Comparison of ENCODE assay signal across 10 cellular contexts in genomic region chr6:24646771-24647170, GRCh38. TPM values are rescaled to one million over a fixed set of nuclear protein-coding genes. Genes with fewer than 3 reads are reported as not detected.
DNase-seq lines count a peak whose midpoint lies in the region; ATAC-seq, FAIRE-seq and TF ChIP-seq lines count a peak whose summit lies in the region.
"Had no signal": no experiment of that assay in that cellular context is flagged by ENCODE, and none has a peak within 500 bp of the region (broad histone marks: within the 10 kb centered on the region; RNA-seq: fewer than 3 reads in every experiment).

No MANE protein-coding gene starts in this region.

- H3K27ac Mint-ChIP-seq in naive thymus-derived CD4-positive, alpha-beta T cell: peak overlapping the region in 6 of 9 donors; percentile 31 to 94 (median 70)

- intact Hi-C loops in K562 (cut with micrococcal nuclease): no loop called here
- intact Hi-C loops in naive thymus-derived CD4-positive, alpha-beta T cell (cut with micrococcal nuclease): loop anchor here (1.0 to 5.0 kb wide), 5 partner anchors 20 to 149 kb away; partner anchors contain the start of gene TDP2 (in 2 of the 2)

- CTCF ChIA-PET in K562 (lab: Yijun Ruan, JAX; ENCODE audit: low intra/inter-chr PET ratio): no interaction called here
- CTCF ChIA-PET in naive thymus-derived CD4-positive, alpha-beta T cell (lab: Charles Lee): interaction anchor here (0.6 kb wide), 1 partner anchor 15 kb away, joined by 4 read pairs; no protein-coding TSS in a partner anchor

- TF ChIP-seq EP300 in K562 (IDR thresholded peaks at IDR 0.05; ENCODE audit: low read length): no peak

- no peak for TF ChIP-seq POLR2A in K562 (conservative IDR thresholded peaks at IDR 0.05)

- H3K36me3 Mint-ChIP-seq in naive thymus-derived CD4-positive, alpha-beta T cell: peaks cover 0 to 1% (median under 1%) of the 10 kb centered on the region in 5 donors

- H3K9me3 ChIP-seq in Karpas-422 (ENCODE audit: low read length): no peaks in the 10 kb centered on the region
- no peaks in the 10 kb centered on the region for H3K9me3 ChIP-seq in K562 (replicated peaks; ENCODE audit: control insufficient read depth, insufficient read depth, low read depth, low read length)
- H3K9me3 ChIP-seq in naive thymus-derived CD4-positive, alpha-beta T cell (ENCODE audit: control insufficient read depth in 2 of 3, low read length in 3 of 3): no peaks in the 10 kb centered on the region

- H3K36me3 ChIP-seq in Karpas-422 (ENCODE audit: insufficient read depth, low read length): peaks cover 13% of the 10 kb centered on the region; the same call in 1 of the 2 replicates
- H3K36me3 ChIP-seq in K562 (ENCODE audit: control insufficient read depth, insufficient read depth, low read length): peaks cover 18% of the 10 kb centered on the region
- peaks cover 0 to 15% (median 6%) of the 10 kb centered on the region in 3 experiments for H3K36me3 ChIP-seq in naive thymus-derived CD4-positive, alpha-beta T cell (ENCODE audit: control insufficient read depth in 2 of 3, insufficient read depth in 3 of 3, low read length in 3 of 3)

- H2AFZ ChIP-seq in Karpas-422 (ENCODE audit: low read length) (no peak overlapping the region), K562 (ENCODE audit: low read depth, low read length) (peak overlapping the region; percentile 86; the same call in 1 of the 2 replicates)

- peaks cover 6 to 23% (median 12%) of the 10 kb centered on the region in 7 donors for H3K4me1 Mint-ChIP-seq in naive thymus-derived CD4-positive, alpha-beta T cell

- H3K27me3 ChIP-seq in Karpas-422 (ENCODE audit: low read length) (no peaks in the 10 kb centered on the region), K562 (ENCODE audit: control insufficient read depth in 2 of 2, insufficient read depth in 2 of 2, low read length in 2 of 2) (peaks cover 8 to 10% of the 10 kb centered on the region in 2 experiments; a peak in 3 of 5 replicates)
- peaks cover 0 to 5% of the 10 kb centered on the region in 2 donors for H3K27me3 ChIP-seq in naive thymus-derived CD4-positive, alpha-beta T cell (ENCODE audit: control insufficient read depth in 2 of 2, insufficient read depth in 2 of 2, low read length in 2 of 2)

- no peak for TF ChIP-seq CTCF in K562 (IDR thresholded peaks at IDR 0.05 in 2 of 3, conservative IDR thresholded peaks at IDR 0.05 in 1 of 3; ENCODE audit: insufficient read depth in 2 of 3, low read depth in 1 of 3, low read length in 3 of 3)

- in situ Hi-C loops in K562 (cut with MboI): no loop called here

- H3K9me3 Mint-ChIP-seq in naive thymus-derived CD4-positive, alpha-beta T cell: peaks cover 0 to 4% (median 0%) of the 10 kb centered on the region in 11 donors

- no TSS peak for BruUV-seq in K562 (replicated peaks; lab: Mats Ljungman, UMichigan)

- no peak overlapping the region for H3K27ac ChIP-seq in Karpas-422 (ENCODE audit: low read length)
- H3K27ac ChIP-seq in K562 (ENCODE audit: extremely low read depth, low read depth, low read length): no peak overlapping the region
- peak overlapping the region; percentile 16 for H3K27ac ChIP-seq in naive thymus-derived CD4-positive, alpha-beta T cell (ENCODE audit: low read depth, low read length)

- H3K9me2 ChIP-seq in Karpas-422 (replicated peaks; ENCODE audit: insufficient read depth, low read length): no peaks in the 10 kb centered on the region

- peak overlapping the region; percentile 82 to 98 (median 88) for H3K4me3 Mint-ChIP-seq in naive thymus-derived CD4-positive, alpha-beta T cell

- no peak for ATAC-seq in K562
- ATAC-seq in naive thymus-derived CD4-positive, alpha-beta T cell: no peak
- no peak for ATAC-seq in HG02885 (IDR thresholded peaks at IDR 0.05; ENCODE audit: poor library complexity, unreplicated experiment)

- H4K20me1 ChIP-seq in Karpas-422 (ENCODE audit: insufficient read depth, low read depth, low read length) (no peaks in the 10 kb centered on the region), K562 (replicated peaks; ENCODE audit: control insufficient read depth, insufficient read depth, low read length) (no peaks in the 10 kb centered on the region)

- DNase-seq in Daoy (ENCODE audit: low read depth) (peak; percentile 26), Karpas-422 (no peak), K562 (ENCODE audit: extremely low read depth in 1 of 4, low spot score in 3 of 4) (no peak), UCSD-AML1 (lab: John Stamatoyannopoulos, UW; ENCODE audit: unreplicated experiment) (no peak), urothelium cell line (ENCODE audit: low spot score) (no peak)
- DNase-seq in naive thymus-derived CD4-positive, alpha-beta T cell: no peak
- no peak for DNase-seq in activated CD4-positive, CD25-positive, alpha-beta regulatory T cell (lab: John Stamatoyannopoulos, UW)

- H3K4me3 ChIP-seq in Karpas-422 (ENCODE audit: low read length) (peak overlapping the region; percentile 90), K562 (no peak overlapping the region)
- H3K4me3 ChIP-seq in naive thymus-derived CD4-positive, alpha-beta T cell (ENCODE audit: low read length): no peak overlapping the region

- FAIRE-seq in K562 (lab: Jason Lieb, UNC): no peak
- no peak for FAIRE-seq in urothelium cell line (lab: Jason Lieb, UNC)

- H3K9ac ChIP-seq in Karpas-422 (ENCODE audit: low read length) (peak overlapping the region; percentile 50; the same call in 1 of the 2 replicates), K562 (ENCODE audit: insufficient read depth in 1 of 2, low read depth in 2 of 2, low read length in 2 of 2) (no peak overlapping the region)

- H3K4me2 ChIP-seq in Karpas-422 (ENCODE audit: low read depth, low read length, poor library complexity, severe bottlenecking) (peak overlapping the region; percentile 93), K562 (ENCODE audit: insufficient read depth, low read length) (0 out of 2 replicates have a peak overlapping the region, but pooled peaks have one; percentile 89)

- 50% methylated on average over 8 of the region's 8 CpGs for WGBS in K562 (ENCODE audit: insufficient coverage, low coverage, missing lambda C conversion rate)

- H3K27me3 Mint-ChIP-seq in naive thymus-derived CD4-positive, alpha-beta T cell: peaks cover 1 to 27% (median 21%) of the 10 kb centered on the region in 5 donors

- no peaks in the 10 kb centered on the region for H3K9me1 ChIP-seq in K562 (ENCODE audit: control insufficient read depth, insufficient read depth, low read length)

- POLR2A ChIA-PET in K562 (lab: Yijun Ruan, JAX): interaction anchor here (0.9 to 2.2 kb wide), 6 partner anchors 12 to 26 kb away, joined by 4 to 14 read pairs (median 6); partner anchors contain the start of genes ACOT13 and TDP2
- POLR2A ChIA-PET in naive thymus-derived CD4-positive, alpha-beta T cell (lab: Charles Lee): interaction anchor here (2.7 kb wide), 1 partner anchor 20 kb away, joined by 14 read pairs; the partner anchor contains the start of genes ACOT13 and TDP2

- H3K79me2 ChIP-seq in Karpas-422 (ENCODE audit: low read length) (no peaks in the 10 kb centered on the region), K562 (ENCODE audit: control insufficient read depth, insufficient read depth, low read length) (no peaks in the 10 kb centered on the region)

- H3K4me1 ChIP-seq in Karpas-422 (ENCODE audit: low read length) (peaks cover 45% of the 10 kb centered on the region), K562 (replicated peaks in 1 of 2; ENCODE audit: control insufficient read depth in 2 of 2, insufficient read depth in 2 of 2, low read length in 2 of 2) (peaks cover 7 to 11% of the 10 kb centered on the region in 2 experiments; a peak in 4 of 5 replicates)
- peaks cover 0 to 12% of the 10 kb centered on the region in 2 donors for H3K4me1 ChIP-seq in naive thymus-derived CD4-positive, alpha-beta T cell (ENCODE audit: control insufficient read depth in 2 of 2, insufficient read depth in 2 of 2, low read length in 2 of 2)

- no peak for TF ChIP-seq RAD21 in K562 (CRISPR knock-in tag; conservative IDR thresholded peaks at IDR 0.05 in 1 of 2, IDR thresholded peaks at IDR 0.05 in 1 of 2)

RNA-seq across cellular contexts. Expression of gene KIAA0319, which starts 0.8 kb away (rescaled TPM):
- 0.63 and 0.71 TPM in 2 replicates for total RNA-seq in Daoy (2014; rRNA removed; shearing (Covaris generic))
- 0.45 and 0.51 TPM in 2 replicates for total RNA-seq in Karpas-422 (2014; rRNA removed; shearing (Covaris generic); ENCODE audit: low replicate concordance)
- total RNA-seq in K562 (2011; cell fraction: chromatin; rRNA removed; ENCODE audit: low replicate concordance): not detected in 2 replicates
- not detected in 2 replicates for total RNA-seq in K562 (2011; cell fraction: nucleolus; rRNA removed)
- total RNA-seq in K562 (2011; cell fraction: nucleoplasm; rRNA removed): not detected in 2 replicates
- total RNA-seq in K562 (2014; rRNA removed) (not detected in 2 replicates), K562 (2014; rRNA removed; fragmentation: Illumina TruSeq; extraction: Trizol) (not detected in 2 replicates), K562 (2015; rRNA removed; fragmentation: Illumina TruSeq; extraction: Trizol) (not detected in 2 replicates), K562 (2021) (not detected in 2 replicates)
- polyA plus RNA-seq in K562 (2011; rRNA removed) (not detected in 2 replicates), K562 (2014; fragmentation: Illumina TruSeq; extraction: Trizol) (0.01 TPM in 1 of 2 replicates, not detected in the other), K562 (2014; fragmentation: Nextera tagmentation; extraction: Ambion mirVana) (not detected), K562 (2014; rRNA removed) (0.03 TPM in 1 of 2 replicates, not detected in the other)
- polyA plus RNA-seq in K562 (2011; cell fraction: cytosol; rRNA removed): not detected in 2 replicates
- not detected in 2 replicates for polyA plus RNA-seq in K562 (2011; cell fraction: nucleus; rRNA removed)
- polyA plus RNA-seq in K562 (2012): 0.01 TPM in 2 replicates
- not detected in 2 replicates for polyA minus RNA-seq in K562 (2011; rRNA and poly(A)+ RNA removed)
- polyA minus RNA-seq in K562 (2011; cell fraction: cytosol; rRNA and poly(A)+ RNA removed): not detected in 2 replicates
- not detected in 2 replicates for polyA minus RNA-seq in K562 (2011; cell fraction: nucleus; rRNA and poly(A)+ RNA removed)
- total RNA-seq in naive thymus-derived CD4-positive, alpha-beta T cell: under 1 TPM in 1 of 5 experiments, not detected in 4; 0.05 TPM
- under 1 TPM in 1 of 2 donors, not detected in 1; 0.03 TPM for polyA plus RNA-seq in naive thymus-derived CD4-positive, alpha-beta T cell
- total RNA-seq: lung microvascular endothelial cell, RPMI7951 had no signal

RNA-seq across cellular contexts. Expression of gene TDP2, which starts 19.9 kb away (rescaled TPM):
- 25.3 and 30.1 TPM in 2 replicates for total RNA-seq in Daoy (2014; rRNA removed; shearing (Covaris generic))
- total RNA-seq in Karpas-422 (2014; rRNA removed; shearing (Covaris generic); ENCODE audit: low replicate concordance): 30.1 and 49.3 TPM in 2 replicates
- 36.5 and 52.5 TPM in 2 replicates for total RNA-seq in K562 (2011; cell fraction: chromatin; rRNA removed; ENCODE audit: low replicate concordance)
- 30.2 and 34.3 TPM in 2 replicates for total RNA-seq in K562 (2011; cell fraction: nucleolus; rRNA removed)
- 41.6 and 42.5 TPM in 2 replicates for total RNA-seq in K562 (2011; cell fraction: nucleoplasm; rRNA removed)
- 29.0 and 46.5 TPM in 2 replicates for total RNA-seq in K562 (2014; rRNA removed)
- 31.8 and 32.9 TPM in 2 replicates for total RNA-seq in K562 (2014; rRNA removed; fragmentation: Illumina TruSeq; extraction: Trizol)
- total RNA-seq in K562 (2015; rRNA removed; fragmentation: Illumina TruSeq; extraction: Trizol): 27.3 and 28.6 TPM in 2 replicates
- 37.9 and 38.2 TPM in 2 replicates for total RNA-seq in K562 (2021)
- 41.3 and 60.1 TPM in 2 replicates for polyA plus RNA-seq in K562 (2011; rRNA removed)
- 10.1 and 18.1 TPM in 2 replicates for polyA plus RNA-seq in K562 (2011; cell fraction: cytosol; rRNA removed)
- polyA plus RNA-seq in K562 (2011; cell fraction: nucleus; rRNA removed): 28.7 and 29.2 TPM in 2 replicates
- polyA plus RNA-seq in K562 (2012): 43.5 and 47.6 TPM in 2 replicates
- 53.6 and 56.8 TPM in 2 replicates for polyA plus RNA-seq in K562 (2014; fragmentation: Illumina TruSeq; extraction: Trizol)
- polyA plus RNA-seq in K562 (2014; fragmentation: Nextera tagmentation; extraction: Ambion mirVana): 10 to 100 TPM; 27.7 to 28.7 TPM
- polyA plus RNA-seq in K562 (2014; rRNA removed): 53.0 and 56.5 TPM in 2 replicates
- 29.1 and 37.8 TPM in 2 replicates for polyA minus RNA-seq in K562 (2011; rRNA and poly(A)+ RNA removed)
- polyA minus RNA-seq in K562 (2011; cell fraction: cytosol; rRNA and poly(A)+ RNA removed): 12.4 and 13.6 TPM in 2 replicates
- 31.9 and 71.3 TPM in 2 replicates for polyA minus RNA-seq in K562 (2011; cell fraction: nucleus; rRNA and poly(A)+ RNA removed)
- total RNA-seq in naive thymus-derived CD4-positive, alpha-beta T cell: 10 to 100 TPM; 38.6 to 69.7 (median 48.2) TPM
- polyA plus RNA-seq in naive thymus-derived CD4-positive, alpha-beta T cell: 10 to 100 TPM; 36.8 to 50.3 TPM

RNA-seq across cellular contexts. Expression of gene ACOT13, which starts 20.1 kb away (rescaled TPM):
- total RNA-seq in Daoy (2014; rRNA removed; shearing (Covaris generic)): 9.7 and 11.0 TPM in 2 replicates
- total RNA-seq in Karpas-422 (2014; rRNA removed; shearing (Covaris generic); ENCODE audit: low replicate concordance): 9.4 and 15.7 TPM in 2 replicates
- 4.4 and 16.0 TPM in 2 replicates for total RNA-seq in K562 (2011; cell fraction: chromatin; rRNA removed; ENCODE audit: low replicate concordance)
- total RNA-seq in K562 (2011; cell fraction: nucleolus; rRNA removed): 4.3 TPM in 2 replicates
- total RNA-seq in K562 (2011; cell fraction: nucleoplasm; rRNA removed): 6.1 and 11.8 TPM in 2 replicates
- 14.1 and 20.9 TPM in 2 replicates for total RNA-seq in K562 (2014; rRNA removed)
- total RNA-seq in K562 (2014; rRNA removed; fragmentation: Illumina TruSeq; extraction: Trizol): 65.7 and 75.7 TPM in 2 replicates
- total RNA-seq in K562 (2015; rRNA removed; fragmentation: Illumina TruSeq; extraction: Trizol): 46.3 and 49.2 TPM in 2 replicates
- total RNA-seq in K562 (2021): 57.9 and 58.1 TPM in 2 replicates
- 99.7 and 129 TPM in 2 replicates for polyA plus RNA-seq in K562 (2011; rRNA removed)
- polyA plus RNA-seq in K562 (2011; cell fraction: cytosol; rRNA removed): 24.7 and 40.8 TPM in 2 replicates
- polyA plus RNA-seq in K562 (2011; cell fraction: nucleus; rRNA removed): 11.4 and 19.8 TPM in 2 replicates
- 54.7 and 56.0 TPM in 2 replicates for polyA plus RNA-seq in K562 (2012)
- 72.2 and 82.8 TPM in 2 replicates for polyA plus RNA-seq in K562 (2014; fragmentation: Illumina TruSeq; extraction: Trizol)
- 100 to 1,000 TPM; 106 to 127 TPM for polyA plus RNA-seq in K562 (2014; fragmentation: Nextera tagmentation; extraction: Ambion mirVana)
- polyA plus RNA-seq in K562 (2014; rRNA removed): 37.6 and 40.4 TPM in 2 replicates
- polyA minus RNA-seq in K562 (2011; rRNA and poly(A)+ RNA removed): 48.9 and 54.5 TPM in 2 replicates
- polyA minus RNA-seq in K562 (2011; cell fraction: cytosol; rRNA and poly(A)+ RNA removed): 13.7 and 18.1 TPM in 2 replicates
- polyA minus RNA-seq in K562 (2011; cell fraction: nucleus; rRNA and poly(A)+ RNA removed): 3.6 and 6.2 TPM in 2 replicates
- total RNA-seq in naive thymus-derived CD4-positive, alpha-beta T cell: 10 to 100 TPM in 3 of 5 experiments, 1 to 10 TPM in 2; 4.0 to 20.0 (median 12.5) TPM
- polyA plus RNA-seq in naive thymus-derived CD4-positive, alpha-beta T cell: 10 to 100 TPM; 12.9 to 13.5 TPM
